ENCODE assay signal across 1 cellular context in genomic region chr1:88985033-88985432, GRCh38.
TF ChIP-seq lines count a peak whose summit lies in the region.

No MANE protein-coding gene starts in this region.

TF ChIP-seq in SK-N-SH, 30 proteins besides CTCF, POLR2A, EP300 and RAD21 (continued from another document):
- TF ChIP-seq IRF3 (IDR thresholded peaks at IDR 0.05; ENCODE audit: low read depth, low read length) (no peak), YY1 (IDR thresholded peaks at IDR 0.05; ENCODE audit: low read depth) (peak; percentile 44; the same call in 1 of the 2 replicates), NFIC (IDR thresholded peaks at IDR 0.05; ENCODE audit: borderline replicate concordance) (peak; percentile 98), GABPA (IDR thresholded peaks at IDR 0.05; ENCODE audit: low read depth) (no peak), JUND (IDR thresholded peaks at IDR 0.05) (peak; percentile 59), MAX (IDR thresholded peaks at IDR 0.05; ENCODE audit: low read depth) (no peak; the same call in 1 of the 2 replicates), GATA2 (CRISPR knock-in tag; IDR thresholded peaks at IDR 0.05) (peak; percentile 81), RCOR1 (IDR thresholded peaks at IDR 0.05; ENCODE audit: low read length) (peak; percentile 81), TAF1 (IDR thresholded peaks at IDR 0.05; ENCODE audit: borderline replicate concordance, low read depth, low read length) (no peak), TCF12 (IDR thresholded peaks at IDR 0.05) (peak; percentile 79), EZH2phosphoT487 (IDR thresholded peaks at IDR 0.05; ENCODE audit: borderline replicate concordance, low read depth) (no peak), PBX3 (IDR thresholded peaks at IDR 0.05) (peak; percentile 94)
